ENCODE assay signal across 1 cellular context in the genomic region with DNA sequence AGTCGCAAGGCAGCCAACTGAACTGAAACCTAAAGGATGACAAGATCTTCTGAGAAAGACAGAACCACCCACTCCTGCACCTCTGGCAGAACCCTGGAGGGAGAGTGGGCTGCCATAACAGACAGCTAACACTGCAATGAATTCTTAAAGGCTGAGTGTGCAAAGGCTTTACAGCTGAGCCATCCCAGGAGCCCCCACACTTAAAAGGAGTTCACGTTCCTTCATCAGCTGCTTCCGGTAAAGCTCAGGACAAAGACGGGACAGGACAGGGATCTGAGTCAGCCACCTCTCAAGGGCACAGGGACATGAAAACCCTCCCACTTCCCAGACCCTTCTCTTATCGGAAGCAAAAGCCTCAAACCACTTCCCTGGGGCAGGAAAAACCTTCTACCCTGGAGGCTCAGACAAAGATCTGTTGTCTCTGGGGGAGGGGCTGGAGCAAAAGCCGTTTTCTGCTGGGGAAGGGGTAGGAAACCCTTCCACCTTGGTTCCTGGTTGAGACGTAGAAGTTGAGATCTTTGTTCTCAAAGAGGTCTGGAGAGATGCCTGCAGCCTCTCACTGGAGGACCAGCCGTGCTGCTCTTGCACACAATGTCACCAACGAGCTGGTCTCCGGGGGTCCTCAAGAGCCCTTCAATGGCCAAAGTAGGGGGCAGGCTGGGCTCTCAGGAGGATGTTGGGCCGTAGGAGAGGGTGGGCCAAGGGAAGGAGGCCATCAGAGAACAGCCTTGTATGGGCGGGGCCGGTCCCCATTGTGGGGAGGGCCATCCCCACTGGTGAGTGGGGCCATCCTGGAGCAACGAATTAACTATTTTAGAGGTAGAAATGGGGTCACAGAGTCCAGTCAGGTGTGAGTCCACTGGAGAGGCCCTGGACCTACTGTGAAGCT.
TF ChIP-seq lines count a peak whose summit lies in the region.

No MANE protein-coding gene starts in this region.

TF ChIP-seq in HEK293, 187 proteins besides CTCF, POLR2A, EP300 and RAD21 (continued from another document):
- TF ChIP-seq, protein P1, sequence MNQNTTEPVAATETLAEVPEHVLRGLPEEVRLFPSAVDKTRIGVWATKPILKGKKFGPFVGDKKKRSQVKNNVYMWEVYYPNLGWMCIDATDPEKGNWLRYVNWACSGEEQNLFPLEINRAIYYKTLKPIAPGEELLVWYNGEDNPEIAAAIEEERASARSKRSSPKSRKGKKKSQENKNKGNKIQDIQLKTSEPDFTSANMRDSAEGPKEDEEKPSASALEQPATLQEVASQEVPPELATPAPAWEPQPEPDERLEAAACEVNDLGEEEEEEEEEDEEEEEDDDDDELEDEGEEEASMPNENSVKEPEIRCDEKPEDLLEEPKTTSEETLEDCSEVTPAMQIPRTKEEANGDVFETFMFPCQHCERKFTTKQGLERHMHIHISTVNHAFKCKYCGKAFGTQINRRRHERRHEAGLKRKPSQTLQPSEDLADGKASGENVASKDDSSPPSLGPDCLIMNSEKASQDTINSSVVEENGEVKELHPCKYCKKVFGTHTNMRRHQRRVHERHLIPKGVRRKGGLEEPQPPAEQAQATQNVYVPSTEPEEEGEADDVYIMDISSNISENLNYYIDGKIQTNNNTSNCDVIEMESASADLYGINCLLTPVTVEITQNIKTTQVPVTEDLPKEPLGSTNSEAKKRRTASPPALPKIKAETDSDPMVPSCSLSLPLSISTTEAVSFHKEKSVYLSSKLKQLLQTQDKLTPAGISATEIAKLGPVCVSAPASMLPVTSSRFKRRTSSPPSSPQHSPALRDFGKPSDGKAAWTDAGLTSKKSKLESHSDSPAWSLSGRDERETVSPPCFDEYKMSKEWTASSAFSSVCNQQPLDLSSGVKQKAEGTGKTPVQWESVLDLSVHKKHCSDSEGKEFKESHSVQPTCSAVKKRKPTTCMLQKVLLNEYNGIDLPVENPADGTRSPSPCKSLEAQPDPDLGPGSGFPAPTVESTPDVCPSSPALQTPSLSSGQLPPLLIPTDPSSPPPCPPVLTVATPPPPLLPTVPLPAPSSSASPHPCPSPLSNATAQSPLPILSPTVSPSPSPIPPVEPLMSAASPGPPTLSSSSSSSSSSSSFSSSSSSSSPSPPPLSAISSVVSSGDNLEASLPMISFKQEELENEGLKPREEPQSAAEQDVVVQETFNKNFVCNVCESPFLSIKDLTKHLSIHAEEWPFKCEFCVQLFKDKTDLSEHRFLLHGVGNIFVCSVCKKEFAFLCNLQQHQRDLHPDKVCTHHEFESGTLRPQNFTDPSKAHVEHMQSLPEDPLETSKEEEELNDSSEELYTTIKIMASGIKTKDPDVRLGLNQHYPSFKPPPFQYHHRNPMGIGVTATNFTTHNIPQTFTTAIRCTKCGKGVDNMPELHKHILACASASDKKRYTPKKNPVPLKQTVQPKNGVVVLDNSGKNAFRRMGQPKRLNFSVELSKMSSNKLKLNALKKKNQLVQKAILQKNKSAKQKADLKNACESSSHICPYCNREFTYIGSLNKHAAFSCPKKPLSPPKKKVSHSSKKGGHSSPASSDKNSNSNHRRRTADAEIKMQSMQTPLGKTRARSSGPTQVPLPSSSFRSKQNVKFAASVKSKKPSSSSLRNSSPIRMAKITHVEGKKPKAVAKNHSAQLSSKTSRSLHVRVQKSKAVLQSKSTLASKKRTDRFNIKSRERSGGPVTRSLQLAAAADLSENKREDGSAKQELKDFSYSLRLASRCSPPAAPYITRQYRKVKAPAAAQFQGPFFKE (tag by site-specific recombination; IDR thresholded peaks at IDR 0.05; ENCODE audit: borderline replicate concordance) = no peak
- peak; percentile 39; the same call in 1 of the 2 replicates for TF ChIP-seq EGR2 (tag by site-specific recombination; IDR thresholded peaks at IDR 0.05; ENCODE audit: low read depth)
